ENCODE assay signal across 17 cellular contexts in genomic region chr12:10191865-10192264, GRCh38. TPM values are rescaled to one million over a fixed set of nuclear protein-coding genes. Genes with fewer than 3 reads are reported as not detected.
DNase-seq lines count a peak whose midpoint lies in the region; ATAC-seq, FAIRE-seq and TF ChIP-seq lines count a peak whose summit lies in the region.
"Had no signal": no experiment of that assay in that cellular context is flagged by ENCODE, and none has a peak within 500 bp of the region (broad histone marks: within the 10 kb centered on the region; RNA-seq: fewer than 3 reads in every experiment).

No MANE protein-coding gene starts in this region.

- H3K4me1 ChIP-seq in astrocyte (ENCODE audit: insufficient read depth, low read length), result peaks cover 11% of the 10 kb centered on the region
- H3K4me1 ChIP-seq: transverse colon had no signal

- H2AFZ ChIP-seq in astrocyte (ENCODE audit: low read depth, low read length), result no peak overlapping the region

- peak overlapping the region; percentile 87 for H3K27ac Mint-ChIP-seq in HFFc6
- no peak overlapping the region for H3K27ac Mint-ChIP-seq in astrocyte (ENCODE audit: unreplicated experiment)
- H3K27ac Mint-ChIP-seq: memory B cell had no signal

- H3K79me2 ChIP-seq in astrocyte (ENCODE audit: insufficient read depth, low read length), result no peaks in the 10 kb centered on the region

- peak overlapping the region; percentile 34 for H3K4me2 ChIP-seq in astrocyte (ENCODE audit: low read length)

- peak; percentile 66 for DNase-seq in A172 (ENCODE audit: low spot score)
- peak; percentile 93 for DNase-seq in HFFc6
- DNase-seq in astrocyte (ENCODE audit: low read depth), result peak; percentile 87
- DNase-seq in foreskin fibroblast, result peak; percentile 47 to 64
- no peak for DNase-seq in amniotic stem cell (lab: John Stamatoyannopoulos, UW)
- DNase-seq: 8988T, activated T-cell treated with anti-CD3 and anti-CD28 coated beads for 4 hours, amygdala, hypothalamus, NCI-H146, occipital lobe, transverse colon had no signal

- peak; percentile 94 for FAIRE-seq in astrocyte (lab: Jason Lieb, UNC)

- no peaks in the 10 kb centered on the region for H3K27me3 ChIP-seq in astrocyte (ENCODE audit: insufficient read depth, low read length)

- H3K4me1 Mint-ChIP-seq in HFFc6 (ENCODE audit: low read depth) (peaks cover 63% of the 10 kb centered on the region), astrocyte (ENCODE audit: low read depth, unreplicated experiment) (peaks cover 21% of the 10 kb centered on the region)

- H4K20me1 ChIP-seq in astrocyte (ENCODE audit: insufficient read depth, low read length), result no peaks in the 10 kb centered on the region

- H3K27ac ChIP-seq in astrocyte (ENCODE audit: low read depth, low read length), result peak overlapping the region; percentile 53
- H3K27ac ChIP-seq: transverse colon had no signal

- no peak overlapping the region for H3K4me3 ChIP-seq in astrocyte (ENCODE audit: insufficient read depth, low read depth, low read length)
- H3K4me3 ChIP-seq in foreskin fibroblast (ENCODE audit: low read depth in 1 of 2, low read length in 2 of 2), result no peak overlapping the region
- H3K4me3 ChIP-seq: transverse colon had no signal

- TF ChIP-seq CTCF in HFFc6 (IDR thresholded peaks at IDR 0.05), result no peak
- no peak for TF ChIP-seq CTCF in astrocyte (IDR thresholded peaks at IDR 0.05; ENCODE audit: insufficient read depth, low read depth, low read length)
- TF ChIP-seq CTCF in foreskin fibroblast (IDR thresholded peaks at IDR 0.05; ENCODE audit: low read depth, low read length), result no peak

- H3K36me3 Mint-ChIP-seq in HFFc6 (ENCODE audit: low read depth) (no peaks in the 10 kb centered on the region), astrocyte (ENCODE audit: low read depth, unreplicated experiment) (no peaks in the 10 kb centered on the region)
- H3K36me3 Mint-ChIP-seq: memory B cell had no signal

- H3K27me3 Mint-ChIP-seq in HFFc6 (ENCODE audit: insufficient read depth) (peaks cover 2% of the 10 kb centered on the region), astrocyte (ENCODE audit: low read depth, unreplicated experiment) (no peaks in the 10 kb centered on the region)

- no peaks in the 10 kb centered on the region for H3K9me3 Mint-ChIP-seq in HFFc6
- H3K9me3 Mint-ChIP-seq in astrocyte (ENCODE audit: unreplicated experiment), result no peaks in the 10 kb centered on the region
- H3K9me3 Mint-ChIP-seq: memory B cell had no signal

- H3K9ac ChIP-seq in astrocyte (ENCODE audit: low read length), result no peak overlapping the region

- H3K36me3 ChIP-seq in astrocyte (ENCODE audit: insufficient read depth, low read length), result no peaks in the 10 kb centered on the region
- H3K36me3 ChIP-seq: transverse colon had no signal

- H3K9me3 ChIP-seq in astrocyte (ENCODE audit: insufficient read depth, low read depth, low read length), result no peaks in the 10 kb centered on the region
- H3K9me3 ChIP-seq: transverse colon had no signal

- ATAC-seq in GM19467 (IDR thresholded peaks at IDR 0.05; ENCODE audit: unreplicated experiment) (no peak), HG03469 (IDR thresholded peaks at IDR 0.05; ENCODE audit: unreplicated experiment) (no peak), GM18867 (IDR thresholded peaks at IDR 0.05; ENCODE audit: unreplicated experiment) (no peak)

- H3K4me3 Mint-ChIP-seq in HFFc6 (peak overlapping the region; percentile 64), astrocyte (ENCODE audit: unreplicated experiment) (no peak overlapping the region)
- H3K4me3 Mint-ChIP-seq: memory B cell had no signal

RNA-seq across cellular contexts. Expression of gene TMEM52B, which starts 13.0 kb away (rescaled TPM):
- 3.4 and 10.9 TPM in 2 replicates for total RNA-seq in A172 (2014; rRNA removed; shearing (Covaris generic))
- 1 to 10 TPM in 4 of 6 experiments, under 1 TPM in 2; 0.74 to 2.3 (median 1.1) TPM for total RNA-seq in HFFc6 (2021; fragmentation: NEBNext Ultra II Directional; extraction: Animal tissue kit (Norgen Biotek cat#: 25700))
- 0.45 TPM in 1 of 2 replicates, not detected in the other for total RNA-seq in astrocyte
- total RNA-seq: transverse colon had no signal

RNA-seq across cellular contexts. Expression of gene OLR1, which starts 19.9 kb away (rescaled TPM):
- total RNA-seq in A172 (2014; rRNA removed; shearing (Covaris generic)), result 26.5 and 27.9 TPM in 2 replicates
- total RNA-seq in HFFc6 (2021; fragmentation: NEBNext Ultra II Directional; extraction: Animal tissue kit (Norgen Biotek cat#: 25700)), result 10 to 100 TPM; 30.3 to 53.6 (median 40.0) TPM
- 0.96 and 0.98 TPM in 2 replicates for total RNA-seq in astrocyte
- total RNA-seq: SK-MEL-5 had no signal

RNA-seq across cellular contexts. Expression of gene GABARAPL1, which starts 20.8 kb away (rescaled TPM):
- 20.4 and 20.8 TPM in 2 replicates for total RNA-seq in A172 (2014; rRNA removed; shearing (Covaris generic))
- 100 to 1,000 TPM; 152 to 231 (median 162) TPM for total RNA-seq in HFFc6 (2021; fragmentation: NEBNext Ultra II Directional; extraction: Animal tissue kit (Norgen Biotek cat#: 25700))
- 108 and 119 TPM in 2 replicates for total RNA-seq in astrocyte

Comparison
In these comparisons a context has a peak if more than half of its experiments do, and no peak if none do; other contexts are left out.
1. RNA of gene OLR1, which starts 19.9 kb away (total RNA-seq): 30.3 to 53.6 TPM in HFFc6 and 26.5 to 27.9 TPM in A172; 0.96 to 0.98 TPM in astrocyte; every median in the first group is over 10 times any median in the second.